Comparison of ENCODE assay signal across 2 cellular contexts in genomic region chrX:30643313-30643821, GRCh38.
TF ChIP-seq lines count a peak whose summit lies in the region.

No MANE protein-coding gene starts in this region.

TF ChIP-seq in WTC11, 78 proteins besides CTCF, POLR2A, EP300 and RAD21 (continued from another document):
- TF ChIP-seq, protein P1, sequence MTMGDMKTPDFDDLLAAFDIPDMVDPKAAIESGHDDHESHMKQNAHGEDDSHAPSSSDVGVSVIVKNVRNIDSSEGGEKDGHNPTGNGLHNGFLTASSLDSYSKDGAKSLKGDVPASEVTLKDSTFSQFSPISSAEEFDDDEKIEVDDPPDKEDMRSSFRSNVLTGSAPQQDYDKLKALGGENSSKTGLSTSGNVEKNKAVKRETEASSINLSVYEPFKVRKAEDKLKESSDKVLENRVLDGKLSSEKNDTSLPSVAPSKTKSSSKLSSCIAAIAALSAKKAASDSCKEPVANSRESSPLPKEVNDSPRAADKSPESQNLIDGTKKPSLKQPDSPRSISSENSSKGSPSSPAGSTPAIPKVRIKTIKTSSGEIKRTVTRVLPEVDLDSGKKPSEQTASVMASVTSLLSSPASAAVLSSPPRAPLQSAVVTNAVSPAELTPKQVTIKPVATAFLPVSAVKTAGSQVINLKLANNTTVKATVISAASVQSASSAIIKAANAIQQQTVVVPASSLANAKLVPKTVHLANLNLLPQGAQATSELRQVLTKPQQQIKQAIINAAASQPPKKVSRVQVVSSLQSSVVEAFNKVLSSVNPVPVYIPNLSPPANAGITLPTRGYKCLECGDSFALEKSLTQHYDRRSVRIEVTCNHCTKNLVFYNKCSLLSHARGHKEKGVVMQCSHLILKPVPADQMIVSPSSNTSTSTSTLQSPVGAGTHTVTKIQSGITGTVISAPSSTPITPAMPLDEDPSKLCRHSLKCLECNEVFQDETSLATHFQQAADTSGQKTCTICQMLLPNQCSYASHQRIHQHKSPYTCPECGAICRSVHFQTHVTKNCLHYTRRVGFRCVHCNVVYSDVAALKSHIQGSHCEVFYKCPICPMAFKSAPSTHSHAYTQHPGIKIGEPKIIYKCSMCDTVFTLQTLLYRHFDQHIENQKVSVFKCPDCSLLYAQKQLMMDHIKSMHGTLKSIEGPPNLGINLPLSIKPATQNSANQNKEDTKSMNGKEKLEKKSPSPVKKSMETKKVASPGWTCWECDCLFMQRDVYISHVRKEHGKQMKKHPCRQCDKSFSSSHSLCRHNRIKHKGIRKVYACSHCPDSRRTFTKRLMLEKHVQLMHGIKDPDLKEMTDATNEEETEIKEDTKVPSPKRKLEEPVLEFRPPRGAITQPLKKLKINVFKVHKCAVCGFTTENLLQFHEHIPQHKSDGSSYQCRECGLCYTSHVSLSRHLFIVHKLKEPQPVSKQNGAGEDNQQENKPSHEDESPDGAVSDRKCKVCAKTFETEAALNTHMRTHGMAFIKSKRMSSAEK (CRISPR knock-in tag; IDR thresholded peaks at IDR 0.05; ENCODE audit: borderline replicate concordance), result no peak
- TF ChIP-seq, protein P2, sequence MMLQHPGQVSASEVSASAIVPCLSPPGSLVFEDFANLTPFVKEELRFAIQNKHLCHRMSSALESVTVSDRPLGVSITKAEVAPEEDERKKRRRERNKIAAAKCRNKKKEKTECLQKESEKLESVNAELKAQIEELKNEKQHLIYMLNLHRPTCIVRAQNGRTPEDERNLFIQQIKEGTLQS (CRISPR knock-in tag; conservative IDR thresholded peaks at IDR 0.05), result no peak
- TF ChIP-seq ETV6 (CRISPR knock-in tag; IDR thresholded peaks at IDR 0.05), result no peak
- no peak for TF ChIP-seq RELA (CRISPR knock-in tag; IDR thresholded peaks at IDR 0.05; ENCODE audit: borderline replicate concordance)
- peak; percentile 78 for TF ChIP-seq GABPB1 (CRISPR knock-in tag; IDR thresholded peaks at IDR 0.05)

TF ChIP-seq in HepG2, 621 proteins besides CTCF, POLR2A, EP300 and RAD21 (continued from another document and continues in another):
- TF ChIP-seq, protein P3, sequence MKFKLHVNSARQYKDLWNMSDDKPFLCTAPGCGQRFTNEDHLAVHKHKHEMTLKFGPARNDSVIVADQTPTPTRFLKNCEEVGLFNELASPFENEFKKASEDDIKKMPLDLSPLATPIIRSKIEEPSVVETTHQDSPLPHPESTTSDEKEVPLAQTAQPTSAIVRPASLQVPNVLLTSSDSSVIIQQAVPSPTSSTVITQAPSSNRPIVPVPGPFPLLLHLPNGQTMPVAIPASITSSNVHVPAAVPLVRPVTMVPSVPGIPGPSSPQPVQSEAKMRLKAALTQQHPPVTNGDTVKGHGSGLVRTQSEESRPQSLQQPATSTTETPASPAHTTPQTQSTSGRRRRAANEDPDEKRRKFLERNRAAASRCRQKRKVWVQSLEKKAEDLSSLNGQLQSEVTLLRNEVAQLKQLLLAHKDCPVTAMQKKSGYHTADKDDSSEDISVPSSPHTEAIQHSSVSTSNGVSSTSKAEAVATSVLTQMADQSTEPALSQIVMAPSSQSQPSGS (CRISPR knock-in tag; IDR thresholded peaks at IDR 0.05), result peak; percentile 95
- peak; percentile 32; the same call in 1 of the 2 replicates for TF ChIP-seq PATZ1 (CRISPR knock-in tag; IDR thresholded peaks at IDR 0.05)
- TF ChIP-seq REPIN1 (CRISPR knock-in tag; IDR thresholded peaks at IDR 0.05; ENCODE audit: borderline replicate concordance, low read depth), result no peak
- TF ChIP-seq HNF4G (IDR thresholded peaks at IDR 0.05; ENCODE audit: borderline replicate concordance, low read depth, low read length), result no peak
- no peak; the same call in 1 of the 2 replicates for TF ChIP-seq HNF4G (CRISPR knock-in tag; IDR thresholded peaks at IDR 0.05; ENCODE audit: borderline replicate concordance, low read depth)
- no peak for TF ChIP-seq IRF1 (CRISPR knock-in tag; IDR thresholded peaks at IDR 0.05; ENCODE audit: low read depth)
- TF ChIP-seq ZBTB2 (CRISPR knock-in tag; IDR thresholded peaks at IDR 0.05; ENCODE audit: low read depth), result no peak
- TF ChIP-seq ZNF543 (CRISPR knock-in tag; IDR thresholded peaks at IDR 0.05), result no peak
- no peak for TF ChIP-seq ZNF367 (CRISPR knock-in tag; IDR thresholded peaks at IDR 0.05; ENCODE audit: borderline replicate concordance)
- TF ChIP-seq, protein P4, sequence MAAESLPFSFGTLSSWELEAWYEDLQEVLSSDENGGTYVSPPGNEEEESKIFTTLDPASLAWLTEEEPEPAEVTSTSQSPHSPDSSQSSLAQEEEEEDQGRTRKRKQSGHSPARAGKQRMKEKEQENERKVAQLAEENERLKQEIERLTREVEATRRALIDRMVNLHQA (CRISPR knock-in tag; IDR thresholded peaks at IDR 0.05), result no peak
- TF ChIP-seq JUN (CRISPR knock-in tag; IDR thresholded peaks at IDR 0.05), result peak; percentile 88; the same call in 1 of the 2 replicates
- peak; percentile 49 for TF ChIP-seq HNF4A (CRISPR knock-in tag; IDR thresholded peaks at IDR 0.05)
- no peak for TF ChIP-seq ZFP90 (CRISPR knock-in tag; IDR thresholded peaks at IDR 0.05; ENCODE audit: borderline replicate concordance)
- TF ChIP-seq ZNF512 (CRISPR knock-in tag; IDR thresholded peaks at IDR 0.05), result no peak
- TF ChIP-seq HNF1A (IDR thresholded peaks at IDR 0.05; ENCODE audit: low read depth), result peak; percentile 71
- peak; percentile 52; the same call in 1 of the 2 replicates for TF ChIP-seq HNF1A (CRISPR knock-in tag; IDR thresholded peaks at IDR 0.05; ENCODE audit: borderline replicate concordance)
- TF ChIP-seq ZNF598 (CRISPR knock-in tag; IDR thresholded peaks at IDR 0.05; ENCODE audit: borderline replicate concordance), result no peak
- no peak for TF ChIP-seq TOPORS (CRISPR knock-in tag; IDR thresholded peaks at IDR 0.05)
- no peak for TF ChIP-seq ZSCAN20 (CRISPR knock-in tag; IDR thresholded peaks at IDR 0.05; ENCODE audit: borderline replicate concordance)
- TF ChIP-seq ZBTB8A (CRISPR knock-in tag; IDR thresholded peaks at IDR 0.05; ENCODE audit: borderline replicate concordance, low read depth), result no peak
- TF ChIP-seq ZNF256 (CRISPR knock-in tag; conservative IDR thresholded peaks at IDR 0.05), result no peak
- TF ChIP-seq ZNF850 (CRISPR knock-in tag; conservative IDR thresholded peaks at IDR 0.05), result no peak
- TF ChIP-seq ZNF777 (CRISPR knock-in tag; IDR thresholded peaks at IDR 0.05), result no peak
- no peak for TF ChIP-seq ZNF83 (CRISPR knock-in tag; IDR thresholded peaks at IDR 0.05; ENCODE audit: borderline replicate concordance)
- peak; percentile 59 for TF ChIP-seq NR2F6 (IDR thresholded peaks at IDR 0.05)
- TF ChIP-seq NR2F6 (CRISPR knock-in tag; IDR thresholded peaks at IDR 0.05), result peak; percentile 82
- TF ChIP-seq RCOR2 (CRISPR knock-in tag; IDR thresholded peaks at IDR 0.05), result 0 out of 2 replicates have a peak, but pooled peaks have one; percentile 33
- TF ChIP-seq FOXJ3 (CRISPR knock-in tag; IDR thresholded peaks at IDR 0.05; ENCODE audit: borderline replicate concordance), result peak; percentile 53; the same call in 1 of the 2 replicates
- TF ChIP-seq U2AF1 (optimal IDR thresholded peaks at IDR 0.05; ENCODE audit: low read depth, low read length), result no peak
- no peak for TF ChIP-seq TRAFD1 (CRISPR knock-in tag; IDR thresholded peaks at IDR 0.05; ENCODE audit: borderline replicate concordance)
- TF ChIP-seq ZBTB37 (CRISPR knock-in tag; IDR thresholded peaks at IDR 0.05), result no peak
- TF ChIP-seq MIER2 (CRISPR knock-in tag; IDR thresholded peaks at IDR 0.05), result no peak
- no peak for TF ChIP-seq MXD1 (CRISPR knock-in tag; IDR thresholded peaks at IDR 0.05)
